18 cellular contexts compared by ENCODE assay signal in the genomic region with DNA sequence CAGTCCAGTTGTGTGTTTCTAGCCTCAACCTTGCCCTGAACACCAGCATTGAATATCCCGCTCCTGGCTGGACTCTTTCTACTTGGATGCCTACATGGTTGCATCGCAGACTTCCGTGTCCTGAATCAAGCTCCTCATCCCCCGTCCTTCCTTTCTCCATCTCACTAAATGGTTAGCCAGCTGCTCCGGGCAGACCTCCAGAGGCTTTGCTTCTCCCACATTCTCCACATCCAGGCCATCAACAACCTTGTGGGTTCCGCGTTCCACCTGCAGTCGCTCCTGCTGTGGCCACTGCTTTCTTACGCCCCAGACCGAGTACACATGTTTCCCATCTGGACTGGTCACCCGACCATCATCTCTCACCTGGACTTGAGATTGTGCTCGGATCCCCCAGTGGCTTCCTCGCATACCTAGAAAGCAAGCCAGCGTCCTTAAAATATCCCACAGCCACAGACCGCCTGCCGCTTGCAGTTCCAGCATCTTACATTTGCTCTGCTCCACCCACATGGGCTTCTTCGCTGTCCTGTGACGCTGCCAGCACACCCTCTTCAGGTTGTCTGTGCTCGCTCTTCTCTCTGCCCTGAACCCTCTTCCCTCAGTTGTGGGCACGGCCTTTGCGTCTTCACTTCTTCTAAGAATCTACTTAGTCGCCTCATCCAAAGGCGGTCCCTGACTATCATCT.
"Had no signal": no experiment of that assay in that cellular context is flagged by ENCODE, and none has a peak within 500 bp of the region (broad histone marks: within the 10 kb centered on the region; RNA-seq: fewer than 3 reads in every experiment).

No MANE protein-coding gene starts in this region.

- DNase-seq: activated CD4-positive, alpha-beta T cell treated with anti-CD3 and anti-CD28 coated beads for 4 hours; activated CD8-positive, alpha-beta memory T cell treated with anti-CD3 and anti-CD28 coated beads, Interleukin-2, amount 50 U/mL, for 4 hours; activated CD8-positive, alpha-beta T cell treated with anti-CD3 and anti-CD28 coated beads for 36 hours; activated naive CD4-positive, alpha-beta T cell treated with anti-CD3 and anti-CD28 coated beads, Interleukin-2, amount 50 U/mL, for 16 hours; activated naive CD8-positive, alpha-beta T cell treated with anti-CD3 and anti-CD28 coated beads, Interleukin-2, amount 10 ng/mL, durations not matched to agents 7 days and 5 days; adrenal gland; Kasumi-1; KBM-7; NCI-H1105 treated with DMSO at 0.1 percent for 48 hours; NCI-H1436 treated with DMSO at 0.1 percent for 48 hours; NCI-H187; NCI-H2081; NCI-H446; NCI-H524; SIG-M5; T-cell; T-helper 2 cell; T1000 had no signal

- H3K4me3 ChIP-seq: adrenal gland had no signal

- H3K36me3 ChIP-seq: adrenal gland had no signal

- H3K36me3 Mint-ChIP-seq: activated naive CD8-positive, alpha-beta T cell treated with anti-CD3 and anti-CD28 coated beads, Interleukin-2, amount 10 ng/mL, durations not matched to agents 7 days and 5 days; T-cell had no signal

- H3K9me3 ChIP-seq: adrenal gland had no signal

- H3K4me3 Mint-ChIP-seq: activated CD8-positive, alpha-beta T cell treated with anti-CD3 and anti-CD28 coated beads for 36 hours; activated naive CD8-positive, alpha-beta T cell treated with anti-CD3 and anti-CD28 coated beads, Interleukin-2, amount 10 ng/mL, durations not matched to agents 7 days and 5 days; T-cell had no signal

- H3K9me3 Mint-ChIP-seq: activated CD8-positive, alpha-beta T cell treated with anti-CD3 and anti-CD28 coated beads for 36 hours; activated naive CD8-positive, alpha-beta T cell treated with anti-CD3 and anti-CD28 coated beads, Interleukin-2, amount 10 ng/mL, durations not matched to agents 7 days and 5 days; T-cell had no signal

- H3K27ac ChIP-seq: adrenal gland had no signal

- H3K4me1 Mint-ChIP-seq: activated naive CD8-positive, alpha-beta T cell treated with anti-CD3 and anti-CD28 coated beads, Interleukin-2, amount 10 ng/mL, durations not matched to agents 7 days and 5 days; T-cell had no signal

- H3K27ac Mint-ChIP-seq: activated CD8-positive, alpha-beta T cell treated with anti-CD3 and anti-CD28 coated beads for 36 hours; activated naive CD8-positive, alpha-beta T cell treated with anti-CD3 and anti-CD28 coated beads, Interleukin-2, amount 10 ng/mL, durations not matched to agents 7 days and 5 days; T-cell had no signal

- H3K27me3 ChIP-seq: adrenal gland had no signal

- ATAC-seq: activated CD8-positive, alpha-beta T cell treated with anti-CD3 and anti-CD28 coated beads for 36 hours; T-cell had no signal

- H3K4me1 ChIP-seq: adrenal gland had no signal
